In the genomic region with DNA sequence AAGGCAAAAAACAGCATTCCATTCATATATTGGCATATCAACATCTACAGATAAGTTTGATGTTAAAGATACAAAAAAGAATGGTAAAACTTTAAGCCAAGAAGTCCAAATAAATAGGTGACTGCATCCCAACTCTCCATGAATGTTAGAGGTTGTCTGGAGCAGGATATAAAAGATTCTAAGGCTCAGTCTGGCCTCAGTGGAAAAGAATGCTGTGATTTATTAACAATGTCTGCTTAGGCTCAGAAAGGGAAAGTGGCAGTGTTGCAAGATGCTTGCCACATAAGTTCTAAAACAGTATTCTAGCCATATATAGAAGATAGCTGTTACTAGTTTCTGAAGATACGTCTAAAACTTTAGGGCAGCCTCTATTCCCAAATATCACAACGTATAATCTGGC, we compare ENCODE assay signal across 22 cellular contexts.
DNase-seq lines count a peak whose midpoint lies in the region; ATAC-seq and TF ChIP-seq lines count a peak whose summit lies in the region.
"Had no signal": no experiment of that assay in that cellular context is flagged by ENCODE, and none has a peak within 500 bp of the region (broad histone marks: within the 10 kb centered on the region; RNA-seq: fewer than 3 reads in every experiment).

No MANE protein-coding gene starts in this region.

- WGBS in GM23248 (ENCODE audit: low coverage in 1 of 2, low lambda C conversion rate in 2 of 2, missing lambda C conversion rate in 2 of 2), 2 experiments, result 8 to 12% methylated on average over 2 of the region's 2 CpGs
- no CpG with 5 or more reads among the region's 2 CpGs for WGBS in H9 (ENCODE audit: extremely low coverage, insufficient read length, low lambda C conversion rate)

- TF ChIP-seq CTCF in epithelial cell of esophagus (IDR thresholded peaks at IDR 0.05; ENCODE audit: insufficient read depth, low read depth, low read length, missing control alignments) (no peak), tibial artery (IDR thresholded peaks at IDR 0.05) (no peak), H9 (conservative IDR thresholded peaks at IDR 0.05) (no peak)

- no peak overlapping the region for H2BK120ac ChIP-seq in H9 (ENCODE audit: low read depth, low read length, poor library complexity, severe bottlenecking)

- no peak overlapping the region for H4K5ac ChIP-seq in H9 (ENCODE audit: insufficient read length, low read depth, low read length)

- H3K9me3 ChIP-seq in GM23248 (ENCODE audit: low read depth) (no peaks in the 10 kb centered on the region), tibial artery (no peaks in the 10 kb centered on the region), H9 (ENCODE audit: control insufficient read depth, low read depth, low read length) (no peaks in the 10 kb centered on the region)

- H3K9ac ChIP-seq in GM23248 (no peak overlapping the region), H9 (ENCODE audit: extremely low read depth, insufficient read length, low read length) (no peak overlapping the region)

- H3K27ac ChIP-seq in GM23248 (no peak overlapping the region), tibial artery (peak overlapping the region; percentile 3 to 30), H9 (ENCODE audit: insufficient read length, low read depth, low read length) (no peak overlapping the region)
- H3K27ac ChIP-seq: dorsolateral prefrontal cortex, RWPE1 had no signal

- no peak overlapping the region for H3K56ac ChIP-seq in H9 (ENCODE audit: insufficient read length, low read depth, low read length)

- H2BK15ac ChIP-seq in H9 (ENCODE audit: low read depth, low read length), result no peak overlapping the region

- H3K36me3 ChIP-seq in GM23248 (ENCODE audit: low read depth) (no peaks in the 10 kb centered on the region), tibial artery (no peaks in the 10 kb centered on the region)

- peaks cover 10 to 17% of the 10 kb centered on the region in 2 experiments; a peak in 4 of 5 replicates for H3K9me3 Mint-ChIP-seq in H9
- H3K9me3 Mint-ChIP-seq: activated T-cell treated with anti-CD3 and anti-CD28 coated beads, Interleukin-2, amount 50 U/mL, for 4 hours; stimulated activated memory B cell treated with anti-CD40 and anti-IgM and Interleukin-4, amounts not matched to agents 10 μg/mL and 1 μg/mL and 100 μg/mL, for 72 hours had no signal

- no peak overlapping the region for H2AFZ ChIP-seq in GM23248
- no peak overlapping the region for H2AFZ ChIP-seq in H9 (ENCODE audit: low read length)

- H3K4me2 ChIP-seq in GM23248 (ENCODE audit: unreplicated experiment), result no peak overlapping the region
- no peak overlapping the region for H3K4me2 ChIP-seq in H9 (ENCODE audit: insufficient read depth, insufficient read length, low read length)

- no peak overlapping the region for H3T11ph ChIP-seq in H9 (ENCODE audit: low read length)

- H3K4me3 ChIP-seq in GM23248 (no peak overlapping the region), epithelial cell of esophagus (ENCODE audit: low read length) (no peak overlapping the region), tibial artery (no peak overlapping the region)
- H3K4me3 ChIP-seq: dorsolateral prefrontal cortex, lung had no signal

- H4K20me1 ChIP-seq in GM23248 (ENCODE audit: insufficient read depth) (no peaks in the 10 kb centered on the region), H9 (ENCODE audit: control insufficient read depth, insufficient read depth, insufficient read length) (no peaks in the 10 kb centered on the region)

- no peaks in the 10 kb centered on the region for H3K4me1 ChIP-seq in GM23248 (ENCODE audit: insufficient read depth)
- peaks cover 0 to 12% (median 0%) of the 10 kb centered on the region in 4 donors for H3K4me1 ChIP-seq in tibial artery
- H3K4me1 ChIP-seq in H9 (ENCODE audit: insufficient read depth, low read length), result no peaks in the 10 kb centered on the region

- no peak overlapping the region for H3K4ac ChIP-seq in H9 (ENCODE audit: low read depth, low read length)

- no peak overlapping the region for H2BK12ac ChIP-seq in H9 (ENCODE audit: insufficient read length, low read depth, low read length)

- H3K23ac ChIP-seq in H9 (ENCODE audit: insufficient read length, low read depth, low read length), result no peak overlapping the region

- no peaks in the 10 kb centered on the region for H3K27me3 Mint-ChIP-seq in H9 (ENCODE audit: low read depth)
- H3K27me3 Mint-ChIP-seq: activated CD4-positive, alpha-beta T cell treated with anti-CD3 and anti-CD28 coated beads for 36 hours; central memory CD8-positive, alpha-beta T cell; stimulated activated memory B cell treated with anti-CD40 and anti-IgM and Interleukin-4, amounts not matched to agents 10 μg/mL and 1 μg/mL and 100 μg/mL, for 72 hours had no signal

- H2BK5ac ChIP-seq in H9 (ENCODE audit: insufficient read length, low read length), result no peak overlapping the region

- no peak overlapping the region for H3K4me3 Mint-ChIP-seq in H9
- H3K4me3 Mint-ChIP-seq: activated CD4-positive, alpha-beta T cell treated with anti-CD3 and anti-CD28 coated beads for 36 hours; activated T-cell treated with anti-CD3 and anti-CD28 coated beads, Interleukin-2, amount 50 U/mL, for 4 hours; CD14-positive monocyte; central memory CD8-positive, alpha-beta T cell; stimulated activated memory B cell treated with anti-CD40 and anti-IgM and Interleukin-4, amounts not matched to agents 10 μg/mL and 1 μg/mL and 100 μg/mL, for 72 hours had no signal

- H3K79me2 ChIP-seq in GM23248 (ENCODE audit: insufficient read depth), result no peaks in the 10 kb centered on the region
- H3K79me2 ChIP-seq in H9 (ENCODE audit: insufficient read depth, low read length), result no peaks in the 10 kb centered on the region

- H3K36me3 Mint-ChIP-seq in H9 (ENCODE audit: insufficient read depth in 1 of 3, low read depth in 3 of 3), result peaks cover 4 to 17% (median 4%) of the 10 kb centered on the region in 3 experiments
- H3K36me3 Mint-ChIP-seq: CD14-positive monocyte; stimulated activated memory B cell treated with anti-CD40 and anti-IgM and Interleukin-4, amounts not matched to agents 10 μg/mL and 1 μg/mL and 100 μg/mL, for 72 hours had no signal

- H2BK20ac ChIP-seq in H9 (ENCODE audit: low read depth, low read length, poor library complexity, severe bottlenecking), result no peak overlapping the region

- H3K9me2 ChIP-seq in GM23248 (ENCODE audit: insufficient read depth), result no peaks in the 10 kb centered on the region

- H3K14ac ChIP-seq in H9 (ENCODE audit: insufficient read depth, low read length), result no peak overlapping the region

- in situ Hi-C loops in GM23248 (cut with MboI), result no loop called here

- H4K8ac ChIP-seq in H9 (replicated peaks; ENCODE audit: insufficient read length, low read depth, low read length), result no peak overlapping the region

- intact Hi-C loops in tibial artery (cut with DNase I; ENCODE audit: low total_unique reads), result no loop called here

- peaks cover 7% of the 10 kb centered on the region; the same call in 1 of the 2 replicates for H3K27me3 ChIP-seq in GM23248 (replicated peaks; ENCODE audit: insufficient read depth)
- no peaks in the 10 kb centered on the region for H3K27me3 ChIP-seq in tibial artery
- no peaks in the 10 kb centered on the region for H3K27me3 ChIP-seq in H9 (ENCODE audit: insufficient read depth, low read length)
- H3K27me3 ChIP-seq: dorsolateral prefrontal cortex had no signal

- H4K91ac ChIP-seq in H9 (ENCODE audit: insufficient read length, low read depth, low read length), result no peak overlapping the region

- no peak overlapping the region for H3K27ac Mint-ChIP-seq in H9
- H3K27ac Mint-ChIP-seq: activated CD4-positive, alpha-beta T cell treated with anti-CD3 and anti-CD28 coated beads for 36 hours; CD14-positive monocyte; stimulated activated memory B cell treated with anti-CD40 and anti-IgM and Interleukin-4, amounts not matched to agents 10 μg/mL and 1 μg/mL and 100 μg/mL, for 72 hours had no signal

- no peak overlapping the region for H3K18ac ChIP-seq in H9 (ENCODE audit: insufficient read length, low read depth, low read length)

- DNase-seq in GM23248, result peak; percentile 10
- DNase-seq in epithelial cell of esophagus (ENCODE audit: low read depth), result peak; percentile 28
- DNase-seq in left kidney (ENCODE audit: low read depth, low spot score), result peak; percentile 18
- no peak for DNase-seq in tibial artery
- DNase-seq in H9, result no peak
- no peak for DNase-seq in stimulated activated naive CD4-positive, alpha-beta T cell (lab: John Stamatoyannopoulos, UW)
- DNase-seq in OCI-M1 (lab: John Stamatoyannopoulos, UW), result no peak
- DNase-seq: activated CD4-positive, alpha-beta T cell treated with anti-CD3 and anti-CD28 coated beads for 36 hours; activated naive CD4-positive, alpha-beta T cell; activated T-cell treated with anti-CD3 and anti-CD28 coated beads, Interleukin-2, amount 50 U/mL, for 4 hours; dorsolateral prefrontal cortex; foreskin melanocyte; NCI-H1092 treated with DMSO at 0.1 percent for 48 hours; NCI-H1930; NCI-H526 treated with DMSO at 0.1 percent for 48 hours; T-helper 2 cell had no signal

- H3K4me1 Mint-ChIP-seq in H9, result no peaks in the 10 kb centered on the region
- H3K4me1 Mint-ChIP-seq: activated CD4-positive, alpha-beta T cell treated with anti-CD3 and anti-CD28 coated beads for 36 hours; CD14-positive monocyte; central memory CD8-positive, alpha-beta T cell; stimulated activated memory B cell treated with anti-CD40 and anti-IgM and Interleukin-4, amounts not matched to agents 10 μg/mL and 1 μg/mL and 100 μg/mL, for 72 hours had no signal

- H3K79me1 ChIP-seq in H9 (ENCODE audit: insufficient read depth, low read depth, low read length, poor library complexity, severe bottlenecking), result no peaks in the 10 kb centered on the region

- no peak for ATAC-seq in GM21529 (IDR thresholded peaks at IDR 0.05; ENCODE audit: unreplicated experiment)
- ATAC-seq: activated CD4-positive, alpha-beta T cell treated with anti-CD3 and anti-CD28 coated beads for 36 hours; activated T-cell treated with anti-CD3 and anti-CD28 coated beads, Interleukin-2, amount 50 U/mL, for 4 hours; stimulated activated memory B cell treated with anti-CD40 and anti-IgM and Interleukin-4, amounts not matched to agents 10 μg/mL and 1 μg/mL and 100 μg/mL, for 72 hours had no signal

- H2AK5ac ChIP-seq in H9 (ENCODE audit: insufficient read length, low read length), result no peak overlapping the region

- H3K23me2 ChIP-seq in H9 (ENCODE audit: insufficient read length, low read depth, low read length, poor library complexity, severe bottlenecking), result no peaks in the 10 kb centered on the region

- no peaks in the 10 kb centered on the region for H3F3A ChIP-seq in GM23248 (ENCODE audit: insufficient read depth)

Comparison
In these comparisons a context has a peak if more than half of its experiments do, and no peak if none do; other contexts are left out.
1. DNase-seq: peak in GM23248 (single experiment), epithelial cell of esophagus (single experiment) and left kidney (single experiment); none in tibial artery (0 of 2), H9 (single experiment), stimulated activated naive CD4-positive, alpha-beta T cell (0 of 6) and OCI-M1 (single experiment).
2. H3K27ac ChIP-seq: peak in tibial artery (2 of 2); none in GM23248 (single experiment) and H9 (single experiment).